ENCODE assay signal across 7 cellular contexts in genomic region chr9:110058304-110058953, GRCh38.
DNase-seq lines count a peak whose midpoint lies in the region; ATAC-seq and TF ChIP-seq lines count a peak whose summit lies in the region.

No MANE protein-coding gene starts in this region.

- H3K4me3 ChIP-seq in GM12864 (ENCODE audit: low read depth, low read length) (no peak overlapping the region), foreskin fibroblast (ENCODE audit: low read depth in 1 of 2, low read length in 2 of 2) (no peak overlapping the region), sigmoid colon (no peak overlapping the region), GM23248 (no peak overlapping the region)

- TF ChIP-seq EP300 in sigmoid colon (IDR thresholded peaks at IDR 0.05): no peak

- H3K9me3 ChIP-seq in sigmoid colon (no peaks in the 10 kb centered on the region), GM23248 (ENCODE audit: low read depth) (no peaks in the 10 kb centered on the region)

- in situ Hi-C loops in GM23248 (cut with MboI): loop anchor here (10.0 kb wide), 1 partner anchor 154 kb away; no protein-coding TSS in a partner anchor

- TF ChIP-seq CTCF in GM12864 (IDR thresholded peaks at IDR 0.05; ENCODE audit: low read depth, low read length, missing control alignments): peak; percentile 76
- peak; percentile 21 for TF ChIP-seq CTCF in foreskin fibroblast (IDR thresholded peaks at IDR 0.05; ENCODE audit: low read depth, low read length)
- peak in 3 of 4 experiments; percentile 22 to 41 (median 41) for TF ChIP-seq CTCF in sigmoid colon (IDR thresholded peaks at IDR 0.05)

- H3K9ac ChIP-seq in GM23248: no peak overlapping the region

- H3K27me3 ChIP-seq in sigmoid colon (no peaks in the 10 kb centered on the region), GM23248 (replicated peaks; ENCODE audit: insufficient read depth) (no peaks in the 10 kb centered on the region)

- 7 to 26% methylated on average over 5 of the region's 5 CpGs for WGBS in sigmoid colon, 2 donors
- 91 to 93% methylated on average over 5 of the region's 5 CpGs for WGBS in GM23248 (ENCODE audit: low coverage in 1 of 2, low lambda C conversion rate in 2 of 2, missing lambda C conversion rate in 2 of 2), 2 experiments

- no peak overlapping the region for H3K27ac ChIP-seq in sigmoid colon
- H3K27ac ChIP-seq in GM23248: no peak overlapping the region

- peaks cover 100% of the 10 kb centered on the region for H3K79me2 ChIP-seq in GM23248 (ENCODE audit: insufficient read depth)

- peaks cover 0 to 16% (median 9%) of the 10 kb centered on the region in 4 donors for H3K4me1 ChIP-seq in sigmoid colon
- H3K4me1 ChIP-seq in GM23248 (ENCODE audit: insufficient read depth): no peaks in the 10 kb centered on the region

- H3F3A ChIP-seq in GM23248 (ENCODE audit: insufficient read depth): peaks cover 14% of the 10 kb centered on the region; the same call in 1 of the 2 replicates

- DNase-seq in GM12864 (ENCODE audit: low read depth) (peak; percentile 22), NOMO-1 treated with dmso at 0.1 percent for 144 hours (lab: John Stamatoyannopoulos, UW; ENCODE audit: unreplicated experiment) (peak; percentile 42), foreskin fibroblast (peak in 1 of 2 donors; percentile 48), sigmoid colon (no peak), GM23248 (no peak)
- peak; percentile 66 to 72 for DNase-seq in activated T-cell treated with anti-CD3 and anti-CD28 coated beads, Interleukin-2, amount 50 U/mL, for 48 hours

- H4K20me1 ChIP-seq in GM23248 (ENCODE audit: insufficient read depth): peaks cover 39% of the 10 kb centered on the region

- H3K36me3 ChIP-seq in sigmoid colon (no peaks in the 10 kb centered on the region), GM23248 (ENCODE audit: low read depth) (peaks cover 13% of the 10 kb centered on the region)

- peak; percentile 62 for ATAC-seq in HG03196 (IDR thresholded peaks at IDR 0.05; ENCODE audit: unreplicated experiment)

- no peaks in the 10 kb centered on the region for H3K9me2 ChIP-seq in GM23248 (ENCODE audit: insufficient read depth)

- no peak for TF ChIP-seq POLR2A in sigmoid colon (IDR thresholded peaks at IDR 0.05)

- H3K4me2 ChIP-seq in GM23248 (ENCODE audit: unreplicated experiment): no peak overlapping the region

- H2AFZ ChIP-seq in GM23248: no peak overlapping the region

- intact Hi-C loops in sigmoid colon (cut with DNase I): loop anchor here (5.0 kb wide), 1 partner anchor 156 kb away; no protein-coding TSS in a partner anchor

Comparison
In these comparisons a context has a peak if more than half of its experiments do, and no peak if none do; other contexts are left out.
1. DNase-seq: peak in GM12864 (single experiment), NOMO-1 treated with dmso at 0.1 percent for 144 hours (single experiment) and activated T-cell treated with anti-CD3 and anti-CD28 coated beads, Interleukin-2, amount 50 U/mL, for 48 hours (2 of 2); none in sigmoid colon (single experiment) and GM23248 (single experiment).
2. CTCF ChIP-seq: peak in every context shown above with its lines; median percentile 76 in GM12864; 41 in sigmoid colon; 21 in foreskin fibroblast.